In the genomic region with DNA sequence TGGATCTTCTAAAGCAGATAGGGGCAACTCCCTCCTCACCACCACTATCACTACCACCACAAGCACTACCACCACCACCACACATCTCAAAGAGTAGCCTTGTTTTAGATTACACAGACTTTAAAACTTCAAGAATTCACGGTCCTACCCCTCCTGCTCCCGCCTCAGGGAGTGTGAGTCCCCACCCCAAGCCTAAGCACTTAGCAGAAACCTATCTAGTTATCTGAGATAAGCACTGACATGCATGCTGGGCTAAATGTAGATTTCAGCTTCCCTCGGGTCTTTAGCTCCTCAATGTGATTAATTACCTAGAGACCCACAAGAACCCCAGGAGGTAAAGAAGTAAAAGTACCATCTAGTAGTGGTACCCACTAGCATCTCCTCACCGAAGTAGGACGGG, we compare ENCODE assay signal across 8 cellular contexts. TPM values are rescaled to one million over a fixed set of nuclear protein-coding genes. Genes with fewer than 3 reads are reported as not detected.
A peak's percentile ranks its signal among the peaks of the same experiment; 100 is the strongest.
DNase-seq lines count a peak whose midpoint lies in the region; ATAC-seq and TF ChIP-seq lines count a peak whose summit lies in the region.

No MANE protein-coding gene starts in this region.

- H3K27me3 ChIP-seq in BE2C: no peaks in the 10 kb centered on the region
- no peaks in the 10 kb centered on the region for H3K27me3 ChIP-seq in MG63

- H3K27me3 Mint-ChIP-seq in endothelial cell (ENCODE audit: unreplicated experiment) (peaks cover 6% of the 10 kb centered on the region), neural crest cell (ENCODE audit: low read depth) (no peaks in the 10 kb centered on the region)

- no peaks in the 10 kb centered on the region for H3K36me3 Mint-ChIP-seq in endothelial cell (ENCODE audit: low read depth, unreplicated experiment)
- no peaks in the 10 kb centered on the region for H3K36me3 Mint-ChIP-seq in neural crest cell (ENCODE audit: low read depth)

- no peaks in the 10 kb centered on the region for H3K9me3 Mint-ChIP-seq in endothelial cell (ENCODE audit: unreplicated experiment)
- H3K9me3 Mint-ChIP-seq in neural crest cell: no peaks in the 10 kb centered on the region

- H3K4me1 Mint-ChIP-seq in endothelial cell (ENCODE audit: unreplicated experiment) (peaks cover 18% of the 10 kb centered on the region), neural crest cell (peaks cover 73% of the 10 kb centered on the region)

- H3K27ac Mint-ChIP-seq in endothelial cell (ENCODE audit: unreplicated experiment) (peak overlapping the region; percentile 64), neural crest cell (ENCODE audit: unreplicated experiment) (peak overlapping the region; percentile 5)

- H3K4me3 Mint-ChIP-seq in endothelial cell (ENCODE audit: unreplicated experiment) (peak overlapping the region; percentile 94), neural crest cell (peak overlapping the region; percentile 99)

- DNase-seq in BE2C: no peak
- DNase-seq in MG63: no peak
- DNase-seq in endothelial cell (ENCODE audit: low spot score): no peak
- no peak for DNase-seq in neural crest cell (ENCODE audit: low read depth, low spot score)
- no peak for DNase-seq in SHP77 (lab: John Stamatoyannopoulos, UW)
- no peak for DNase-seq in NCI-H748 (lab: John Stamatoyannopoulos, UW; ENCODE audit: unreplicated experiment)

- TF ChIP-seq CTCF in BE2C (IDR thresholded peaks at IDR 0.05; ENCODE audit: low read depth, low read length) (no peak), endothelial cell (IDR thresholded peaks at IDR 0.05; ENCODE audit: unreplicated experiment) (no peak), neural crest cell (conservative IDR thresholded peaks at IDR 0.05) (no peak)

- H3K9me3 ChIP-seq in BE2C (no peaks in the 10 kb centered on the region), MG63 (no peaks in the 10 kb centered on the region)

- ATAC-seq in HG02870 (IDR thresholded peaks at IDR 0.05; ENCODE audit: unreplicated experiment) (no peak), HG02852 (IDR thresholded peaks at IDR 0.05; ENCODE audit: unreplicated experiment) (no peak)

- H3K4me1 ChIP-seq in BE2C: peaks cover 2% of the 10 kb centered on the region

- H3K36me3 ChIP-seq in BE2C (no peaks in the 10 kb centered on the region), MG63 (no peaks in the 10 kb centered on the region)

- H3K4me3 ChIP-seq in BE2C (ENCODE audit: low read depth, low read length): peak overlapping the region; percentile 76
- peak overlapping the region; percentile 62 for H3K4me3 ChIP-seq in MG63

RNA-seq across cellular contexts. Expression of a gene that starts 0.8 kb away (rescaled TPM):
- 5.0 TPM for polyA plus RNA-seq in BE2C (2012; ENCODE audit: insufficient read depth, insufficient read length, low read depth)
- 0.79 and 2.7 TPM in 2 replicates for total RNA-seq in MG63 (2014; rRNA removed; shearing (Covaris generic); ENCODE audit: low replicate concordance)
- total RNA-seq in endothelial cell (ENCODE audit: unreplicated experiment): 31.2 TPM
- total RNA-seq in neural crest cell: 108 and 116 TPM in 2 replicates
